Comparison of ENCODE assay signal across 19 cellular contexts in the genomic region with DNA sequence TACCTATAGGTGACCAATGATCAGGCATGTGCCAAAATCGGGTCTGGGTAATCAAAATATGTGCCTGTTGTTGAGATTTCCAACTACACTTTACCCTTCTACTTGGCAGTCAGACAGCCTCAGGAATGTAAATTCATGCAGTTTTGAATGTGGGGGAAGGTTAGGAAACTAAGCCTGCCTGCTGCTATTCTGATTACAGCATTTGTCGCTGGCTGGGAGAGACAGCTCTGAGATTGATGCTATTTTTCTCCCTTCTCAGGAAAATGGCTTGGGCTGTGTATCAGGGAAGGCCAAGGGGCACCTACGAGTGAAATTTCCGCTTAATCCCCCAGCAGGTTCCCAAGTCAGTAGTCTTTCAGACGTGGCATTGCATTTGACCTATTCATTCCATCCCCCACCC. TPM values are rescaled to one million over a fixed set of nuclear protein-coding genes. Genes with fewer than 3 reads are reported as not detected.
DNase-seq lines count a peak whose midpoint lies in the region; ATAC-seq and TF ChIP-seq lines count a peak whose summit lies in the region.
"Had no signal": no experiment of that assay in that cellular context is flagged by ENCODE, and none has a peak within 500 bp of the region (broad histone marks: within the 10 kb centered on the region; RNA-seq: fewer than 3 reads in every experiment).

No MANE protein-coding gene starts in this region.

- DNase-seq in DMS 273 (lab: John Stamatoyannopoulos, UW; ENCODE audit: unreplicated experiment) (peak; percentile 54), NT2/D1 (ENCODE audit: low read depth, low spot score) (peak; percentile 30), dorsolateral prefrontal cortex (no peak), left kidney (ENCODE audit: low read depth, low spot score) (peak; percentile 32), COLO829 (ENCODE audit: low spot score) (no peak), NK-92 (lab: John Stamatoyannopoulos, UW; ENCODE audit: unreplicated experiment) (no peak)
- DNase-seq: Calu3; CD4-positive, CD25-positive, alpha-beta regulatory T cell; DMS79 treated with DMSO at 0.1 percent for 48 hours; GDM1; IMR-90; Kasumi-1; NCI-H187 treated with DMSO at 0.1 percent for 48 hours; NCI-H2171; NCI-H510A; NCI-H82 had no signal

- no peak overlapping the region for H3K9ac ChIP-seq in NT2/D1 (ENCODE audit: insufficient read length, low read depth)

- intact Hi-C loops in dorsolateral prefrontal cortex (cut with DNase I), result loop anchor here in 1 of 2 donors (10.0 kb wide), 1 partner anchor 73 kb away; no protein-coding TSS in a partner anchor

- TF ChIP-seq CTCF in dorsolateral prefrontal cortex (IDR thresholded peaks at IDR 0.05 in 54 of 56, conservative IDR thresholded peaks at IDR 0.05 in 2 of 56; ENCODE audit: low read depth in 1 of 56, partially characterized antibody in 56 of 56), result no peak

- H3K4me3 ChIP-seq in NT2/D1 (ENCODE audit: insufficient read length, low read depth), result no peak overlapping the region
- no peak overlapping the region for H3K4me3 ChIP-seq in dorsolateral prefrontal cortex

- peaks cover 29% of the 10 kb centered on the region for H3K27me3 ChIP-seq in NT2/D1 (ENCODE audit: insufficient read depth, insufficient read length)
- H3K27me3 ChIP-seq in dorsolateral prefrontal cortex, result peaks cover 0 to 8% (median 0%) of the 10 kb centered on the region in 45 donors

- no peaks in the 10 kb centered on the region for H3K36me3 ChIP-seq in NT2/D1 (ENCODE audit: insufficient read depth, insufficient read length, low read length)

- ATAC-seq in GM18867 (IDR thresholded peaks at IDR 0.05; ENCODE audit: unreplicated experiment), result no peak
- ATAC-seq in HG03159 (IDR thresholded peaks at IDR 0.05; ENCODE audit: unreplicated experiment), result no peak

- no peaks in the 10 kb centered on the region for H3K9me3 ChIP-seq in NT2/D1 (ENCODE audit: insufficient read depth, low read length)

- H3K4me1 ChIP-seq in NT2/D1 (ENCODE audit: insufficient read depth, insufficient read length), result peaks cover 2% of the 10 kb centered on the region

- peak overlapping the region in 36 of 59 donors; percentile 2 to 85 (median 50) for H3K27ac ChIP-seq in dorsolateral prefrontal cortex

RNA-seq across cellular contexts. Expression of a gene that starts 3.6 kb away (rescaled TPM):
- 100 to 1,000 TPM in 44 of 120 experiments, 10 to 100 TPM in 76; 29.5 to 146 (median 93.3) TPM for total RNA-seq in dorsolateral prefrontal cortex
- total RNA-seq: Calu3; CD4-positive, CD25-positive, alpha-beta regulatory T cell; IMR-90; RPMI7951 had no signal

Comparison
In these comparisons a context has a peak if more than half of its experiments do, and no peak if none do; other contexts are left out.
1. DNase-seq: peak in DMS 273 (single experiment), NT2/D1 (single experiment) and left kidney (single experiment); none in dorsolateral prefrontal cortex (0 of 10), COLO829 (single experiment) and NK-92 (single experiment).